In the genomic region with DNA sequence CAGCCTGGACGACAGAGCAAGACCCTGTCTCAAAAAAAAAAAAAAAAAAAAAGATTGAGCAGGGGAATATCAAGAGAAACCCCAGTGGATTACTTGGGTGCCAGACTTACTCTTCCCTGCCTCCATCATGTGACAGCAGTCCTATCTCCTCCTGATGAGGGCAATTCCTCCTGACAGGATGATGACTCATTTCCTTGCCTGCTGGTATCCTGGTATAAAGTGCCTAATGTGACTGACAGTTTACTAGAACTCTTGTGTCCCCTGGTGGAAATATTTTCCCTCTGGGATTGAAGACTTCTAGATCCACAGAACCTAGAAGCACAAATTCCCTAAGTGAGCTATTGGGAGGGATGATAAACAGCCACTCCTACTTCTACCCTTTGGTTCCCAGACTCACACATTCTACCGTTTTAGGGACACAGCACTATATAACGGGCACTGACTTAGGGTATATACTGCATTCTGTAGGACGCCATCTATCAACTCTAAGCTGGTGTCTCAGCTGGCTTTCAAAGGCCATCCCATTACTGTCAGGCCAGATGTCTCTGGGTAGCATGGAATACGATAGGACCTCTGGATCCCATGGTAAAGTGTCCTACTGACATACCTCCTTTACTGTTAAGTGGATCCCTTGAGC, we compare ENCODE assay signal across 12 cellular contexts.
DNase-seq lines count a peak whose midpoint lies in the region; ATAC-seq and TF ChIP-seq lines count a peak whose summit lies in the region.
"Had no signal": no experiment of that assay in that cellular context is flagged by ENCODE, and none has a peak within 500 bp of the region (broad histone marks: within the 10 kb centered on the region; RNA-seq: fewer than 3 reads in every experiment).

No MANE protein-coding gene starts in this region.

- H3K27me3 ChIP-seq in SK-N-SH (ENCODE audit: insufficient read depth) (no peaks in the 10 kb centered on the region), transverse colon (no peaks in the 10 kb centered on the region), esophagus muscularis mucosa (no peaks in the 10 kb centered on the region)
- H3K27me3 ChIP-seq: body of pancreas had no signal

- in situ Hi-C loops in transverse colon (cut with MboI; ENCODE audit: low pct_ligation_motif_present in 1 of 4, low pct_unique_long_range_greater_than_20kb in 1 of 4, low sequenced_read_pairs in 3 of 4): no loop called here

- H3K9me3 ChIP-seq in SK-N-SH (peaks cover 6% of the 10 kb centered on the region; the same call in 1 of the 2 replicates), transverse colon (no peaks in the 10 kb centered on the region), esophagus muscularis mucosa (peaks cover 0 to 22% (median 18%) of the 10 kb centered on the region in 4 donors)

- no peaks in the 10 kb centered on the region for H3K79me2 ChIP-seq in SK-N-SH (ENCODE audit: insufficient read depth)

- intact Hi-C loops in transverse colon (cut with DNase I; ENCODE audit: low total_unique reads): no loop called here
- intact Hi-C loops in esophagus muscularis mucosa (cut with DNase I): no loop called here

- peaks cover 3% of the 10 kb centered on the region for H3F3A ChIP-seq in SK-N-SH (replicated peaks; ENCODE audit: insufficient read depth)

- WGBS in SK-N-SH (ENCODE audit: low lambda C conversion rate): 84% methylated on average over 5 of the region's 5 CpGs
- 87 to 100% methylated on average over 1 to 5 of the region's 5 CpGs for WGBS in transverse colon (ENCODE audit: low coverage in 1 of 2), 2 donors
- WGBS in esophagus muscularis mucosa: 87% methylated on average over 5 of the region's 5 CpGs

- no peak for ATAC-seq in GM19324 (IDR thresholded peaks at IDR 0.05; ENCODE audit: low FRiP score, unreplicated experiment)
- ATAC-seq: body of pancreas had no signal

- peak; percentile 1 for DNase-seq in NCI-H1436 treated with DMSO at 0.1 percent for 48 hours (lab: John Stamatoyannopoulos, UW)
- no peak for DNase-seq in NCI-H1436 (lab: John Stamatoyannopoulos, UW)
- DNase-seq in SK-N-SH: no peak
- DNase-seq in fibroblast of pulmonary artery (ENCODE audit: low read depth): peak; percentile 64
- DNase-seq in transverse colon: peak; percentile 27
- no peak for DNase-seq in activated CD4-positive, alpha-beta T cell treated with anti-CD3 and anti-CD28 coated beads for 4 hours
- DNase-seq in esophagus muscularis mucosa (ENCODE audit: extremely low spot score): no peak
- DNase-seq: activated CD4-positive, alpha-beta T cell treated with anti-CD3 and anti-CD28 coated beads, Interleukin-2, amount 50 U/mL, for 4 hours; body of pancreas; NCI-H748 treated with DMSO at 0.1 percent for 48 hours had no signal

- TF ChIP-seq EP300 in SK-N-SH (IDR thresholded peaks at IDR 0.05; ENCODE audit: borderline replicate concordance in 1 of 2, low read depth in 1 of 2, low read length in 1 of 2) (no peak), transverse colon (IDR thresholded peaks at IDR 0.05; ENCODE audit: low read depth) (peak; percentile 7), esophagus muscularis mucosa (IDR thresholded peaks at IDR 0.05) (no peak)

- H3K4me3 ChIP-seq in SK-N-SH (ENCODE audit: low read depth in 2 of 2, low read length in 1 of 2) (no peak overlapping the region), fibroblast of pulmonary artery (replicated peaks; ENCODE audit: low read depth, low read length) (no peak overlapping the region), transverse colon (no peak overlapping the region), esophagus muscularis mucosa (no peak overlapping the region)
- H3K4me3 ChIP-seq: body of pancreas, smooth muscle cell had no signal

- H2AFZ ChIP-seq in SK-N-SH (ENCODE audit: low read depth): no peak overlapping the region

- TF ChIP-seq RAD21 in SK-N-SH (IDR thresholded peaks at IDR 0.05; ENCODE audit: low read length): peak; percentile 42

- H3K36me3 ChIP-seq in SK-N-SH (replicated peaks in 1 of 2; ENCODE audit: control insufficient read depth in 1 of 2, insufficient read depth in 2 of 2, low read length in 1 of 2) (no peaks in the 10 kb centered on the region), transverse colon (no peaks in the 10 kb centered on the region), esophagus muscularis mucosa (no peaks in the 10 kb centered on the region)

- no peak for TF ChIP-seq POLR2A in transverse colon (IDR thresholded peaks at IDR 0.05)
- no peak for TF ChIP-seq POLR2A in esophagus muscularis mucosa (IDR thresholded peaks at IDR 0.05; ENCODE audit: low read depth)

- H3K4me2 ChIP-seq in SK-N-SH: no peak overlapping the region
- H3K4me2 ChIP-seq: smooth muscle cell had no signal

- TF ChIP-seq CTCF in SK-N-SH (IDR thresholded peaks at IDR 0.05): peak; percentile 60
- TF ChIP-seq CTCF in fibroblast of pulmonary artery (IDR thresholded peaks at IDR 0.05; ENCODE audit: low read length, missing control alignments): no peak
- peak; percentile 21 to 85 (median 43) for TF ChIP-seq CTCF in transverse colon (IDR thresholded peaks at IDR 0.05)
- no peak for TF ChIP-seq CTCF in esophagus muscularis mucosa (IDR thresholded peaks at IDR 0.05)

- no peaks in the 10 kb centered on the region for H3K9me2 ChIP-seq in SK-N-SH

- H3K4me1 ChIP-seq in SK-N-SH (ENCODE audit: control insufficient read depth in 1 of 2, insufficient read depth in 2 of 2, low read depth in 1 of 2, low read length in 1 of 2) (peaks cover 0 to 7% of the 10 kb centered on the region in 2 experiments; a peak in 2 of 4 replicates), transverse colon (peaks cover 0 to 4% (median 0%) of the 10 kb centered on the region in 4 donors), esophagus muscularis mucosa (no peaks in the 10 kb centered on the region)
- H3K4me1 ChIP-seq: body of pancreas had no signal

- no peaks in the 10 kb centered on the region for H4K20me1 ChIP-seq in SK-N-SH (ENCODE audit: insufficient read depth)

- POLR2A ChIA-PET in SK-N-SH (lab: Yijun Ruan, JAX): interaction anchor here (0.7 kb wide), 1 partner anchor 38 kb away, joined by 8 read pairs; no protein-coding TSS in a partner anchor

- H3K27ac ChIP-seq in SK-N-SH (ENCODE audit: low read depth in 2 of 2, low read length in 1 of 2) (peak overlapping the region in 1 of 2 experiments; percentile 52; a peak in 1 of 4 replicates), transverse colon (peak overlapping the region in 2 of 4 donors; percentile 19 to 32), esophagus muscularis mucosa (replicated peaks in 1 of 4) (no peak overlapping the region)
- H3K27ac ChIP-seq: body of pancreas had no signal

- no peak overlapping the region for H3K9ac ChIP-seq in SK-N-SH

- CTCF ChIA-PET in SK-N-SH (lab: Yijun Ruan, JAX): no interaction called here

TF ChIP-seq in SK-N-SH, 30 proteins besides CTCF, POLR2A, EP300 and RAD21:
- peak; percentile 90 for TF ChIP-seq FOSL2 (IDR thresholded peaks at IDR 0.05; ENCODE audit: borderline replicate concordance, low read depth)
- TF ChIP-seq FOXM1 (IDR thresholded peaks at IDR 0.05; ENCODE audit: low read depth): no peak
- TF ChIP-seq SIN3A (IDR thresholded peaks at IDR 0.05; ENCODE audit: borderline replicate concordance, low read depth, low read length): peak; percentile 69; the same call in 1 of the 2 replicates
- no peak for TF ChIP-seq TAF1 (IDR thresholded peaks at IDR 0.05; ENCODE audit: borderline replicate concordance, low read depth, low read length)
- no peak for TF ChIP-seq ELF1 (IDR thresholded peaks at IDR 0.05)
- TF ChIP-seq, protein P1, sequence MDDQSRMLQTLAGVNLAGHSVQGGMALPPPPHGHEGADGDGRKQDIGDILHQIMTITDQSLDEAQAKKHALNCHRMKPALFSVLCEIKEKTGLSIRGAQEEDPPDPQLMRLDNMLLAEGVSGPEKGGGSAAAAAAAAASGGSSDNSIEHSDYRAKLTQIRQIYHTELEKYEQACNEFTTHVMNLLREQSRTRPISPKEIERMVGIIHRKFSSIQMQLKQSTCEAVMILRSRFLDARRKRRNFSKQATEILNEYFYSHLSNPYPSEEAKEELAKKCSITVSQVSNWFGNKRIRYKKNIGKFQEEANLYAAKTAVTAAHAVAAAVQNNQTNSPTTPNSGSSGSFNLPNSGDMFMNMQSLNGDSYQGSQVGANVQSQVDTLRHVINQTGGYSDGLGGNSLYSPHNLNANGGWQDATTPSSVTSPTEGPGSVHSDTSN (IDR thresholded peaks at IDR 0.05): peak; percentile 96
- peak; percentile 88 for TF ChIP-seq JUND (IDR thresholded peaks at IDR 0.05)
- no peak for TF ChIP-seq CHD2 (IDR thresholded peaks at IDR 0.05; ENCODE audit: low read length, partially characterized antibody)
- TF ChIP-seq, protein P2, sequence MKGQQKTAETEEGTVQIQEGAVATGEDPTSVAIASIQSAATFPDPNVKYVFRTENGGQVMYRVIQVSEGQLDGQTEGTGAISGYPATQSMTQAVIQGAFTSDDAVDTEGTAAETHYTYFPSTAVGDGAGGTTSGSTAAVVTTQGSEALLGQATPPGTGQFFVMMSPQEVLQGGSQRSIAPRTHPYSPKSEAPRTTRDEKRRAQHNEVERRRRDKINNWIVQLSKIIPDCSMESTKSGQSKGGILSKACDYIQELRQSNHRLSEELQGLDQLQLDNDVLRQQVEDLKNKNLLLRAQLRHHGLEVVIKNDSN (IDR thresholded peaks at IDR 0.05; ENCODE audit: borderline replicate concordance, low read depth): peak; percentile 62; the same call in 1 of the 2 replicates
- peak; percentile 13; the same call in 1 of the 2 replicates for TF ChIP-seq SMC3 (IDR thresholded peaks at IDR 0.05; ENCODE audit: low read depth, low read length)
- TF ChIP-seq TCF12 (IDR thresholded peaks at IDR 0.05): peak; percentile 79

Comparison
In these comparisons a context has a peak if more than half of its experiments do, and no peak if none do; other contexts are left out.
1. DNase-seq: peak in NCI-H1436 treated with DMSO at 0.1 percent for 48 hours (single experiment), fibroblast of pulmonary artery (single experiment) and transverse colon (single experiment); none in NCI-H1436 (single experiment), SK-N-SH (single experiment), activated CD4-positive, alpha-beta T cell treated with anti-CD3 and anti-CD28 coated beads for 4 hours (0 of 2) and esophagus muscularis mucosa (single experiment).
2. CTCF ChIP-seq: peak in SK-N-SH (single experiment) and transverse colon (5 of 5); none in fibroblast of pulmonary artery (single experiment) and esophagus muscularis mucosa (0 of 3).